ENCODE assay signal across 8 cellular contexts in the genomic region with DNA sequence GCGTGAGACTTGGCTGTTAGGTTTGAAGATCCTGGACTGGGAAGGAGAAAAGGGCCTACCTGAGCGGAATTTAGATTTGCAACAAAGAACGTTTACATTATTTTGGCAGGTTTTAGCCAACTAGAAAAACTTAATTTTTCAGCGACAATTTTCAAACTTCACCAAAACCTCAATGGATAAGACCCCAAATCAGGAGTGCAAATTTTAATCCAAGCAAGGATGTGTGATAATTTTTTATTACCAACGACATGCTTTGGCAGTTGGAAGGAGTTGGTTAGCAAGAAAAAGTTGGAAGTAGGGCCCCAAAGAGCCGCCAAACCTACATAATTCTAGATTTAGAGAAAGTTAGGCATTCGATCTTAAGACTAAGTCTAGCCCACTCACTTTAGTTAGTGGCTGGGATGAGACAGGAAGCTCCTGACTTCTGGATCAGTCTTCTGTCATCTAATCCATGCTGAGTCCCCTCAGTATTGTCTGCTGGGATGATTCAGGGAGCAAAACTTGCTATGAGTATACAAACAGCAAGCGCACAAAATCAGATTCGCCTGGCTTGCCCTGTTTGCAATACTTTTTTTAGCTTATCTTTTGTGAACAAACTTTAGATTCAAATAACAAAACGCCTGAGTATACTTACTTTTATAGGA. TPM values are rescaled to one million over a fixed set of nuclear protein-coding genes. Genes with fewer than 3 reads are reported as not detected.
DNase-seq lines count a peak whose midpoint lies in the region; ATAC-seq and TF ChIP-seq lines count a peak whose summit lies in the region.

No MANE protein-coding gene starts in this region.

- no peak overlapping the region for H3K27ac Mint-ChIP-seq in activated CD8-positive, alpha-beta T cell treated with anti-CD3 and anti-CD28 coated beads, Interleukin-2, amount 10 ng/mL, durations not matched to agents 7 days and 5 days

- H3K9me3 Mint-ChIP-seq in activated CD8-positive, alpha-beta T cell treated with anti-CD3 and anti-CD28 coated beads, Interleukin-2, amount 10 ng/mL, durations not matched to agents 7 days and 5 days (ENCODE audit: insufficient read depth) = no peaks in the 10 kb centered on the region

- H3K4me2 ChIP-seq in SK-N-SH = peak overlapping the region; percentile 80

- 67% methylated on average over 10 of the region's 10 CpGs for WGBS in SK-N-SH (ENCODE audit: low lambda C conversion rate)

- POLR2A ChIA-PET in SK-N-SH (lab: Yijun Ruan, JAX) = interaction anchor here (0.6 to 0.9 kb wide), 2 partner anchors 33 to 204 kb away, joined by 3 read pairs; a partner anchor contains a TSS
- POLR2A ChIA-PET in activated CD8-positive, alpha-beta T cell treated with anti-CD3 and anti-CD28 coated beads, Interleukin-2, amount 10 ng/mL, durations not matched to agents 7 days and 5 days (lab: Charles Lee) = interaction anchor here (1.3 to 2.0 kb wide), 2 partner anchors 32 to 51 kb away, joined by 3 to 12 read pairs; no protein-coding TSS in a partner anchor

- H3K9ac ChIP-seq in SK-N-SH = peak overlapping the region; percentile 97; the same call in 1 of the 2 replicates
- H3K9ac ChIP-seq in stomach smooth muscle (ENCODE audit: low read length in 2 of 2) = peak overlapping the region; percentile 33 to 68

- TF ChIP-seq CTCF in SK-N-SH (IDR thresholded peaks at IDR 0.05) = no peak

- H2AFZ ChIP-seq in SK-N-SH (ENCODE audit: low read depth) = peak overlapping the region; percentile 73

- H3F3A ChIP-seq in SK-N-SH (replicated peaks; ENCODE audit: insufficient read depth) = peaks cover 16% of the 10 kb centered on the region

- TF ChIP-seq RAD21 in SK-N-SH (IDR thresholded peaks at IDR 0.05; ENCODE audit: low read length) = no peak

- ATAC-seq in SK-N-SH treated with all-trans-retinoic acid at 6 μM for 48 hours (no peak), HG03457 (IDR thresholded peaks at IDR 0.05; ENCODE audit: unreplicated experiment) (no peak)
- no peak for ATAC-seq in activated CD8-positive, alpha-beta T cell treated with anti-CD3 and anti-CD28 coated beads, Interleukin-2, amount 10 ng/mL, durations not matched to agents 7 days and 5 days

- peak overlapping the region; percentile 24 to 86; a peak in 3 of 4 replicates for H3K27ac ChIP-seq in SK-N-SH (ENCODE audit: low read depth in 2 of 2, low read length in 1 of 2)
- H3K27ac ChIP-seq in stomach smooth muscle (ENCODE audit: low read length) = peak overlapping the region; percentile 64

- H3K4me3 ChIP-seq in SK-N-SH (ENCODE audit: low read depth in 2 of 2, low read length in 1 of 2) (peak overlapping the region; percentile 85 to 97), iPS-11a (ENCODE audit: low read depth, low read length) (peak overlapping the region; percentile 33), stomach smooth muscle (ENCODE audit: low read length in 2 of 2) (peak overlapping the region; percentile 56 to 88)

- H3K36me3 Mint-ChIP-seq in activated CD8-positive, alpha-beta T cell treated with anti-CD3 and anti-CD28 coated beads, Interleukin-2, amount 10 ng/mL, durations not matched to agents 7 days and 5 days (ENCODE audit: low read depth) = peaks cover 14% of the 10 kb centered on the region

- DNase-seq in SK-N-SH (no peak), NCI-H128 (lab: John Stamatoyannopoulos, UW; ENCODE audit: unreplicated experiment) (no peak), SHP77 (lab: John Stamatoyannopoulos, UW) (no peak)
- no peak for DNase-seq in activated CD8-positive, alpha-beta T cell treated with anti-CD3 and anti-CD28 coated beads, Interleukin-2, amount 10 ng/mL, durations not matched to agents 7 days and 5 days

- H3K27me3 Mint-ChIP-seq in activated CD8-positive, alpha-beta T cell treated with anti-CD3 and anti-CD28 coated beads, Interleukin-2, amount 10 ng/mL, durations not matched to agents 7 days and 5 days (ENCODE audit: low read depth) = no peaks in the 10 kb centered on the region

- H3K4me1 ChIP-seq in SK-N-SH (ENCODE audit: control insufficient read depth in 1 of 2, insufficient read depth in 2 of 2, low read depth in 1 of 2, low read length in 1 of 2) (peaks cover 12 to 37% of the 10 kb centered on the region in 2 experiments; a peak in 3 of 4 replicates), stomach smooth muscle (ENCODE audit: control insufficient read depth, insufficient read depth, low read length) (peaks cover 5% of the 10 kb centered on the region)

- peaks cover 38% of the 10 kb centered on the region for H3K79me2 ChIP-seq in SK-N-SH (ENCODE audit: insufficient read depth)

- peak overlapping the region; percentile 65 for H3K4me3 Mint-ChIP-seq in activated CD8-positive, alpha-beta T cell treated with anti-CD3 and anti-CD28 coated beads, Interleukin-2, amount 10 ng/mL, durations not matched to agents 7 days and 5 days

- no peaks in the 10 kb centered on the region for H3K27me3 ChIP-seq in SK-N-SH (ENCODE audit: insufficient read depth)
- H3K27me3 ChIP-seq in stomach smooth muscle (ENCODE audit: control insufficient read depth in 1 of 2, insufficient read depth in 2 of 2, low read length in 2 of 2) = no peaks in the 10 kb centered on the region

- no peak for TF ChIP-seq EP300 in SK-N-SH (IDR thresholded peaks at IDR 0.05; ENCODE audit: borderline replicate concordance in 1 of 2, low read depth in 1 of 2, low read length in 1 of 2)

- CTCF ChIA-PET in SK-N-SH (lab: Yijun Ruan, JAX) = interaction anchor here (1.0 to 1.3 kb wide), 2 partner anchors 19 to 23 kb away, joined by 4 to 5 read pairs; no protein-coding TSS in a partner anchor
- CTCF ChIA-PET in activated CD8-positive, alpha-beta T cell treated with anti-CD3 and anti-CD28 coated beads, Interleukin-2, amount 10 ng/mL, durations not matched to agents 7 days and 5 days (lab: Charles Lee) = interaction anchor here (1.9 kb wide), 1 partner anchor 96 kb away, joined by 5 read pairs; no protein-coding TSS in a partner anchor

- H3K36me3 ChIP-seq in SK-N-SH (replicated peaks in 1 of 2; ENCODE audit: control insufficient read depth in 1 of 2, insufficient read depth in 2 of 2, low read length in 1 of 2) = peaks cover 0 to 5% of the 10 kb centered on the region in 2 experiments
- no peaks in the 10 kb centered on the region for H3K36me3 ChIP-seq in stomach smooth muscle (ENCODE audit: control insufficient read depth in 2 of 2, insufficient read depth in 2 of 2, low read length in 2 of 2)

- H3K9me3 ChIP-seq in SK-N-SH (no peaks in the 10 kb centered on the region), stomach smooth muscle (ENCODE audit: control insufficient read depth in 2 of 2, low read length in 2 of 2) (no peaks in the 10 kb centered on the region)

- H4K20me1 ChIP-seq in SK-N-SH (ENCODE audit: insufficient read depth) = peaks cover 28% of the 10 kb centered on the region

- peaks cover 35% of the 10 kb centered on the region for H3K4me1 Mint-ChIP-seq in activated CD8-positive, alpha-beta T cell treated with anti-CD3 and anti-CD28 coated beads, Interleukin-2, amount 10 ng/mL, durations not matched to agents 7 days and 5 days (ENCODE audit: low read depth)

- H3K9me2 ChIP-seq in SK-N-SH = no peaks in the 10 kb centered on the region

TF ChIP-seq in SK-N-SH, 30 proteins besides CTCF, POLR2A, EP300 and RAD21 (continues in another document):
- no peak for TF ChIP-seq JUND (IDR thresholded peaks at IDR 0.05)
- no peak for TF ChIP-seq POLR2AphosphoS5 (IDR thresholded peaks at IDR 0.05; ENCODE audit: low read depth, low read length)
- TF ChIP-seq GATA2 (CRISPR knock-in tag; IDR thresholded peaks at IDR 0.05) = no peak
- no peak for TF ChIP-seq GABPA (IDR thresholded peaks at IDR 0.05; ENCODE audit: low read depth)
- no peak for TF ChIP-seq RCOR1 (IDR thresholded peaks at IDR 0.05; ENCODE audit: low read length)
- TF ChIP-seq FOXJ3 (CRISPR knock-in tag; IDR thresholded peaks at IDR 0.05) = no peak
- TF ChIP-seq, protein P1, sequence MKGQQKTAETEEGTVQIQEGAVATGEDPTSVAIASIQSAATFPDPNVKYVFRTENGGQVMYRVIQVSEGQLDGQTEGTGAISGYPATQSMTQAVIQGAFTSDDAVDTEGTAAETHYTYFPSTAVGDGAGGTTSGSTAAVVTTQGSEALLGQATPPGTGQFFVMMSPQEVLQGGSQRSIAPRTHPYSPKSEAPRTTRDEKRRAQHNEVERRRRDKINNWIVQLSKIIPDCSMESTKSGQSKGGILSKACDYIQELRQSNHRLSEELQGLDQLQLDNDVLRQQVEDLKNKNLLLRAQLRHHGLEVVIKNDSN (IDR thresholded peaks at IDR 0.05; ENCODE audit: borderline replicate concordance, low read depth) = no peak
- no peak for TF ChIP-seq TAF1 (IDR thresholded peaks at IDR 0.05; ENCODE audit: borderline replicate concordance, low read depth, low read length)
- TF ChIP-seq MEF2A (IDR thresholded peaks at IDR 0.05; ENCODE audit: borderline replicate concordance, low read depth) = no peak
- no peak for TF ChIP-seq ELF1 (IDR thresholded peaks at IDR 0.05)
- TF ChIP-seq FOSL2 (IDR thresholded peaks at IDR 0.05; ENCODE audit: borderline replicate concordance, low read depth) = no peak
- no peak for TF ChIP-seq YY1 (IDR thresholded peaks at IDR 0.05; ENCODE audit: low read depth)

TF ChIP-seq in SK-N-SH treated with all-trans-retinoic acid at 6 μM for 48 hours, 23 proteins besides CTCF, POLR2A, EP300 and RAD21 (continues in another document):
- no peak for TF ChIP-seq SNAI2 (CRISPR knock-in tag; IDR thresholded peaks at IDR 0.05)
- no peak for TF ChIP-seq ZFP3 (CRISPR knock-in tag; IDR thresholded peaks at IDR 0.05)
- TF ChIP-seq ZNF565 (CRISPR knock-in tag; conservative IDR thresholded peaks at IDR 0.05; ENCODE audit: low read depth) = no peak
- TF ChIP-seq PPARA (CRISPR knock-in tag; IDR thresholded peaks at IDR 0.05; ENCODE audit: borderline replicate concordance) = no peak
- TF ChIP-seq GLIS3 (CRISPR knock-in tag; IDR thresholded peaks at IDR 0.05) = no peak
- no peak for TF ChIP-seq RARB (CRISPR knock-in tag; IDR thresholded peaks at IDR 0.05)

RNA-seq across cellular contexts. Expression of a gene that starts 0.8 kb away (rescaled TPM):
- polyA plus RNA-seq in SK-N-SH (2012; rRNA removed) = 29.4 and 30.7 TPM in 2 replicates
- 36.5 and 45.4 TPM in 2 replicates for polyA plus RNA-seq in SK-N-SH (2012; cell fraction: cytosol; rRNA removed)
- polyA plus RNA-seq in SK-N-SH (2012; cell fraction: nucleus; rRNA removed) = 17.4 and 24.9 TPM in 2 replicates
- total RNA-seq in activated CD8-positive, alpha-beta T cell treated with anti-CD3 and anti-CD28 coated beads, Interleukin-2, amount 10 ng/mL, durations not matched to agents 7 days and 5 days = 10 to 100 TPM; 37.9 to 39.6 TPM

Comparison
In these comparisons a context has a peak if more than half of its experiments do, and no peak if none do; other contexts are left out.
1. H3K4me3 ChIP-seq: peak in every context shown above with its lines; median percentile 91 in SK-N-SH; 72 in stomach smooth muscle; 33 in iPS-11a.